ENCODE assay signal across 9 cellular contexts in genomic region chr7:41732279-41733062, GRCh38. TPM values are rescaled to one million over a fixed set of nuclear protein-coding genes. Genes with fewer than 3 reads are reported as not detected.
A peak's percentile ranks its signal among the peaks of the same experiment; 100 is the strongest.
DNase-seq lines count a peak whose midpoint lies in the region; ATAC-seq and TF ChIP-seq lines count a peak whose summit lies in the region.
"Had no signal": no experiment of that assay in that cellular context is flagged by ENCODE, and none has a peak within 500 bp of the region (broad histone marks: within the 10 kb centered on the region; RNA-seq: fewer than 3 reads in every experiment).

No MANE protein-coding gene starts in this region.

- H2AK5ac ChIP-seq in IMR-90 (ENCODE audit: low read depth, low read length): peak overlapping the region; percentile 74

- H4K91ac ChIP-seq in IMR-90 (ENCODE audit: insufficient read depth, low read depth, low read length): peak overlapping the region; percentile 37; the same call in 1 of the 2 replicates

- POLR2A ChIA-PET in IMR-90 (lab: Charles Lee; ENCODE audit: unreplicated experiment): no interaction called here

- H3K79me1 ChIP-seq in IMR-90 (ENCODE audit: low read depth in 1 of 2, low read length in 2 of 2): no peaks in the 10 kb centered on the region; a peak in 1 of 4 replicates

- H3K56ac ChIP-seq in IMR-90 (ENCODE audit: extremely low read depth, insufficient read depth, low read length): no peak overlapping the region; the same call in 1 of the 2 replicates

- TF ChIP-seq POLR2A in IMR-90 (IDR thresholded peaks at IDR 0.05; ENCODE audit: low read depth, low read length): no peak

- H3K4ac ChIP-seq in IMR-90 (ENCODE audit: low read depth, low read length): peak overlapping the region; percentile 71

- ATAC-seq in left ventricle myocardium superior: no peak
- no peak for ATAC-seq in IMR-90 (ENCODE audit: low read depth)

- no peak overlapping the region for H3K4me3 Mint-ChIP-seq in chondrocyte (ENCODE audit: unreplicated experiment)
- H3K4me3 Mint-ChIP-seq: activated naive CD4-positive, alpha-beta T cell treated with anti-CD3 and anti-CD28 coated beads, Interleukin-2, amount 50 U/mL, for 24 hours had no signal

- no peak overlapping the region for H3K23ac ChIP-seq in IMR-90 (ENCODE audit: low read depth, low read length)

- H2BK20ac ChIP-seq in IMR-90 (ENCODE audit: low read depth, low read length): peak overlapping the region; percentile 65

- H3K27ac ChIP-seq in IMR-90 (ENCODE audit: insufficient read depth, low read length): no peak overlapping the region

- DNase-seq in cardiac septum (ENCODE audit: low spot score) (peak; percentile 82), left ventricle myocardium superior (no peak), IMR-90 (peak; percentile 33), chondrocyte (ENCODE audit: low spot score) (no peak), pons (ENCODE audit: low spot score) (peak; percentile 19), NCI-H1417 (lab: John Stamatoyannopoulos, UW) (no peak), NCI-H1930 (lab: John Stamatoyannopoulos, UW) (no peak), NCI-H187 treated with DMSO at 0.1 percent for 48 hours (lab: John Stamatoyannopoulos, UW) (no peak)

- WGBS in IMR-90 (ENCODE audit: extremely low coverage in 2 of 2, insufficient read length in 1 of 2), 2 experiments: 88% methylated on average over 8 of the region's 12 CpGs; no CpG with 5 or more reads in 1 of the 2 experiments

- H2AK9ac ChIP-seq in IMR-90 (replicated peaks; ENCODE audit: low read depth, low read length, poor library complexity): no peak overlapping the region

- no peak overlapping the region for H3K27ac Mint-ChIP-seq in chondrocyte (ENCODE audit: unreplicated experiment)
- H3K27ac Mint-ChIP-seq: activated naive CD4-positive, alpha-beta T cell treated with anti-CD3 and anti-CD28 coated beads, Interleukin-2, amount 50 U/mL, for 24 hours had no signal

- no peak overlapping the region for H4K5ac ChIP-seq in IMR-90 (ENCODE audit: low read depth, low read length)

- dilution Hi-C loops in IMR-90 (cut with HindIII; ENCODE audit: low sequenced_read_pairs, unreplicated experiment): no loop called here

- TF ChIP-seq CTCF in IMR-90 (conservative IDR thresholded peaks at IDR 0.05; ENCODE audit: low read depth, low read length) (peak; percentile 54), chondrocyte (IDR thresholded peaks at IDR 0.05) (peak; percentile 95)

- H3K14ac ChIP-seq in IMR-90 (replicated peaks; ENCODE audit: low read depth, low read length): no peak overlapping the region

- no peaks in the 10 kb centered on the region for H3K36me3 ChIP-seq in IMR-90 (ENCODE audit: control insufficient read depth, insufficient read depth, low read length)

- peaks cover 2% of the 10 kb centered on the region; the same call in 1 of the 2 replicates for H3K9me3 ChIP-seq in IMR-90 (ENCODE audit: control insufficient read depth, insufficient read depth, low read length)

- H2BK15ac ChIP-seq in IMR-90 (ENCODE audit: low read depth, low read length): peak overlapping the region; percentile 9; the same call in 2 of the 3 replicates

- TF ChIP-seq RAD21 in IMR-90 (IDR thresholded peaks at IDR 0.05; ENCODE audit: low read length): peak; percentile 61

- no TSS peak for BruUV-seq in IMR-90 (replicated peaks; lab: Mats Ljungman, UMichigan)

- H2BK120ac ChIP-seq in IMR-90 (ENCODE audit: low read depth, low read length): peak overlapping the region; percentile 50

- 0 out of 2 replicates have a peak overlapping the region, but pooled peaks have one; percentile 17 for H3K18ac ChIP-seq in IMR-90 (ENCODE audit: low read depth, low read length)

- CTCF ChIA-PET in IMR-90 (lab: Yijun Ruan, JAX): interaction anchor here (0.6 to 1.3 kb wide), 4 partner anchors 14 to 1396 kb away, joined by 3 to 5 read pairs (median 4); no protein-coding TSS in a partner anchor

- no peaks in the 10 kb centered on the region for H3K9me3 Mint-ChIP-seq in chondrocyte (ENCODE audit: low read depth)
- H3K9me3 Mint-ChIP-seq: activated naive CD4-positive, alpha-beta T cell treated with anti-CD3 and anti-CD28 coated beads, Interleukin-2, amount 50 U/mL, for 24 hours had no signal

- H4K8ac ChIP-seq in IMR-90 (ENCODE audit: low read depth in 2 of 2, low read length in 2 of 2): peak overlapping the region in 1 of 2 experiments; percentile 31; a peak in 1 of 4 replicates

- intact Hi-C loops in cardiac septum (cut with DNase I): loop anchor here (5.0 kb wide), 1 partner anchor 1405 kb away; no protein-coding TSS in a partner anchor
- intact Hi-C loops in left ventricle myocardium superior (cut with micrococcal nuclease): no loop called here
- intact Hi-C loops in IMR-90 (cut with micrococcal nuclease): loop anchor here (10.0 kb wide), 1 partner anchor 1498 kb away; no protein-coding TSS in a partner anchor

- no peak overlapping the region for H3K9ac ChIP-seq in IMR-90 (ENCODE audit: low read depth, low read length)

- peaks cover 1% of the 10 kb centered on the region for H3K36me3 Mint-ChIP-seq in chondrocyte (ENCODE audit: low read depth)
- H3K36me3 Mint-ChIP-seq: activated naive CD4-positive, alpha-beta T cell treated with anti-CD3 and anti-CD28 coated beads, Interleukin-2, amount 50 U/mL, for 24 hours had no signal

- in situ Hi-C loops in IMR-90 (cut with MboI; ENCODE audit: low sequenced_read_pairs): no loop called here

- H3K27me3 Mint-ChIP-seq in chondrocyte (ENCODE audit: low read depth): no peaks in the 10 kb centered on the region

- no peaks in the 10 kb centered on the region for H3K27me3 ChIP-seq in IMR-90 (ENCODE audit: control insufficient read depth, insufficient read depth, low read length)

- no peak overlapping the region for H2AFZ ChIP-seq in IMR-90 (replicated peaks; ENCODE audit: low read length, poor library complexity)

- no peak overlapping the region for H3K4me2 ChIP-seq in IMR-90 (ENCODE audit: low read depth, low read length)

- peaks cover 2% of the 10 kb centered on the region for H3K4me1 ChIP-seq in IMR-90 (ENCODE audit: control insufficient read depth, insufficient read depth, low read length)

- no peak overlapping the region for H2BK5ac ChIP-seq in IMR-90 (ENCODE audit: low read depth, low read length, poor library complexity, severe bottlenecking)

- H4K20me1 ChIP-seq in IMR-90 (ENCODE audit: insufficient read depth, low read length): no peaks in the 10 kb centered on the region

- peaks cover 32% of the 10 kb centered on the region for H3K4me1 Mint-ChIP-seq in chondrocyte (ENCODE audit: low read depth)

- H3K4me3 ChIP-seq in IMR-90 (ENCODE audit: insufficient read depth, low read depth, low read length): no peak overlapping the region

- H3K9me1 ChIP-seq in IMR-90 (ENCODE audit: insufficient read depth, low read length): peaks cover 7% of the 10 kb centered on the region

TF ChIP-seq in IMR-90, 13 proteins besides CTCF, POLR2A, EP300 and RAD21:
- TF ChIP-seq MXI1 (IDR thresholded peaks at IDR 0.05; ENCODE audit: borderline replicate concordance, low read depth, low read length) (no peak), SMC3 (IDR thresholded peaks at IDR 0.05; ENCODE audit: low read depth, low read length) (peak; percentile 51; the same call in 1 of the 2 replicates)
TF ChIP-seq in IMR-90: peak in this region for 1.

RNA-seq across cellular contexts. Expression of gene INHBA, which starts 29.6 kb away (rescaled TPM):
- total RNA-seq in cardiac septum (14.1 TPM), left ventricle myocardium superior (1.5 TPM), IMR-90 (2012; rRNA removed) (112 and 133 TPM in 2 replicates), chondrocyte (581 to 610 TPM (median 601 TPM) in 3 replicates)
- polyA plus RNA-seq in IMR-90 (2012; rRNA removed): 60.2 and 76.7 TPM in 2 replicates
- polyA plus RNA-seq in IMR-90 (2012; cell fraction: cytosol; rRNA removed): 47.7 and 58.4 TPM in 2 replicates
- 126 and 200 TPM in 2 replicates for polyA plus RNA-seq in IMR-90 (2012; cell fraction: nucleus; rRNA removed; ENCODE audit: low replicate concordance)

Comparison
In these comparisons a context has a peak if more than half of its experiments do, and no peak if none do; other contexts are left out.
1. DNase-seq: peak in cardiac septum (single experiment), IMR-90 (single experiment) and pons (single experiment); none in left ventricle myocardium superior (single experiment), chondrocyte (single experiment), NCI-H1417 (0 of 3), NCI-H1930 (0 of 2) and NCI-H187 treated with DMSO at 0.1 percent for 48 hours (single experiment).